Comparison of ENCODE assay signal across 2 cellular contexts in genomic region chr3:3088066-3088465, GRCh38.
TF ChIP-seq lines count a peak whose summit lies in the region.

No MANE protein-coding gene starts in this region.

TF ChIP-seq in GM12891, 5 proteins besides CTCF, POLR2A, EP300 and RAD21:
- TF ChIP-seq SPI1 (IDR thresholded peaks at IDR 0.05; ENCODE audit: low read depth, low read length) (no peak), POLR2AphosphoS5 (IDR thresholded peaks at IDR 0.05; ENCODE audit: low read depth, low read length) (no peak), TAF1 (IDR thresholded peaks at IDR 0.05; ENCODE audit: low read depth, low read length) (no peak), POU2F2 (IDR thresholded peaks at IDR 0.05; ENCODE audit: low read depth, low read length) (no peak), PAX5 (IDR thresholded peaks at IDR 0.05; ENCODE audit: insufficient read depth, low read length, severe bottlenecking) (no peak)

TF ChIP-seq in GM12878, 131 proteins besides CTCF, POLR2A, EP300 and RAD21:
- no peak for TF ChIP-seq KDM1A (IDR thresholded peaks at IDR 0.05; ENCODE audit: borderline replicate concordance)
- no peak for TF ChIP-seq YBX1 (IDR thresholded peaks at IDR 0.05)
- TF ChIP-seq HSF1 (IDR thresholded peaks at IDR 0.05; ENCODE audit: low read depth, low read length): no peak
TF ChIP-seq in GM12878: peak in this region for 0.
